ENCODE assay signal across 8 cellular contexts in genomic region chr14:94129758-94130414, GRCh38. TPM values are rescaled to one million over a fixed set of nuclear protein-coding genes. Genes with fewer than 3 reads are reported as not detected.
DNase-seq lines count a peak whose midpoint lies in the region; ATAC-seq and TF ChIP-seq lines count a peak whose summit lies in the region.

No MANE protein-coding gene starts in this region.

- no peaks in the 10 kb centered on the region for H3K36me3 Mint-ChIP-seq in activated T-helper 1 cell treated with anti-CD3 and anti-CD28 coated beads, Interleukin-12 subunit alpha, Interleukin-12 subunit beta, Interleukin-2, Interleukin-4 antibody, amounts not matched to agents 30 ng/mL and 10 ng/mL and 1 ng/mL, durations not matched to agents 14 hours and 24 hours and 36 hours (ENCODE audit: low read depth)
- H3K36me3 Mint-ChIP-seq in natural killer cell treated with Interleukin-12 subunit alpha and Interleukin-12 subunit beta and Interleukin-15 and Interleukin-18, amount 100 ng/mL, for 72 hours = no peaks in the 10 kb centered on the region

- H3K4me3 ChIP-seq in fibroblast of villous mesenchyme (ENCODE audit: low read depth, low read length) = peak overlapping the region; percentile 82

- ATAC-seq in natural killer cell treated with Interleukin-12 subunit alpha and Interleukin-12 subunit beta and Interleukin-15 and Interleukin-18, amount 100 ng/mL, for 72 hours = peak; percentile 43 to 55
- ATAC-seq in GM19455 (IDR thresholded peaks at IDR 0.05; ENCODE audit: unreplicated experiment) (no peak), HG03565 (IDR thresholded peaks at IDR 0.05; ENCODE audit: unreplicated experiment) (no peak)

- TF ChIP-seq CTCF in fibroblast of villous mesenchyme (IDR thresholded peaks at IDR 0.05; ENCODE audit: insufficient read depth, low read depth, low read length) = no peak

- H3K4me3 Mint-ChIP-seq in activated T-helper 1 cell treated with anti-CD3 and anti-CD28 coated beads, Interleukin-12 subunit alpha, Interleukin-12 subunit beta, Interleukin-2, Interleukin-4 antibody, amounts not matched to agents 30 ng/mL and 10 ng/mL and 1 ng/mL, durations not matched to agents 14 hours and 24 hours and 36 hours = peak overlapping the region; percentile 87
- H3K4me3 Mint-ChIP-seq in natural killer cell treated with Interleukin-12 subunit alpha and Interleukin-12 subunit beta and Interleukin-15 and Interleukin-18, amount 100 ng/mL, for 72 hours = peak overlapping the region; percentile 95

- peaks cover 2% of the 10 kb centered on the region for H3K9me3 Mint-ChIP-seq in activated T-helper 1 cell treated with anti-CD3 and anti-CD28 coated beads, Interleukin-12 subunit alpha, Interleukin-12 subunit beta, Interleukin-2, Interleukin-4 antibody, amounts not matched to agents 30 ng/mL and 10 ng/mL and 1 ng/mL, durations not matched to agents 14 hours and 24 hours and 36 hours
- H3K9me3 Mint-ChIP-seq in natural killer cell treated with Interleukin-12 subunit alpha and Interleukin-12 subunit beta and Interleukin-15 and Interleukin-18, amount 100 ng/mL, for 72 hours = no peaks in the 10 kb centered on the region

- H3K27me3 Mint-ChIP-seq in activated T-helper 1 cell treated with anti-CD3 and anti-CD28 coated beads, Interleukin-12 subunit alpha, Interleukin-12 subunit beta, Interleukin-2, Interleukin-4 antibody, amounts not matched to agents 30 ng/mL and 10 ng/mL and 1 ng/mL, durations not matched to agents 14 hours and 24 hours and 36 hours (ENCODE audit: insufficient read depth) = peaks cover 21% of the 10 kb centered on the region
- peaks cover under 1 to 7% of the 10 kb centered on the region in 2 donors for H3K27me3 Mint-ChIP-seq in natural killer cell treated with Interleukin-12 subunit alpha and Interleukin-12 subunit beta and Interleukin-15 and Interleukin-18, amount 100 ng/mL, for 72 hours

- H3K27ac Mint-ChIP-seq in activated T-helper 1 cell treated with anti-CD3 and anti-CD28 coated beads, Interleukin-12 subunit alpha, Interleukin-12 subunit beta, Interleukin-2, Interleukin-4 antibody, amounts not matched to agents 30 ng/mL and 10 ng/mL and 1 ng/mL, durations not matched to agents 14 hours and 24 hours and 36 hours = peak overlapping the region; percentile 18
- H3K27ac Mint-ChIP-seq in natural killer cell treated with Interleukin-12 subunit alpha and Interleukin-12 subunit beta and Interleukin-15 and Interleukin-18, amount 100 ng/mL, for 72 hours = peak overlapping the region; percentile 69 to 76

- peaks cover 26% of the 10 kb centered on the region for H3K4me1 Mint-ChIP-seq in activated T-helper 1 cell treated with anti-CD3 and anti-CD28 coated beads, Interleukin-12 subunit alpha, Interleukin-12 subunit beta, Interleukin-2, Interleukin-4 antibody, amounts not matched to agents 30 ng/mL and 10 ng/mL and 1 ng/mL, durations not matched to agents 14 hours and 24 hours and 36 hours (ENCODE audit: low read depth)
- peaks cover 17 to 25% of the 10 kb centered on the region in 2 donors for H3K4me1 Mint-ChIP-seq in natural killer cell treated with Interleukin-12 subunit alpha and Interleukin-12 subunit beta and Interleukin-15 and Interleukin-18, amount 100 ng/mL, for 72 hours (ENCODE audit: low read depth in 2 of 2)

- peak; percentile 13 for DNase-seq in activated naive CD4-positive, alpha-beta T cell treated with Interleukin-2 at 50 U/mL for 16 hours
- no peak for DNase-seq in activated naive CD4-positive, alpha-beta T cell treated with anti-CD3 and anti-CD28 coated beads, Interleukin-2, amount 50 U/mL, for 16 hours
- DNase-seq in NCI-H345 treated with DMSO at 0.1 percent for 48 hours (lab: John Stamatoyannopoulos, UW; ENCODE audit: unreplicated experiment) (peak; percentile 58), fibroblast of villous mesenchyme (ENCODE audit: low read depth) (peak; percentile 37)
- DNase-seq in activated T-helper 1 cell treated with anti-CD3 and anti-CD28 coated beads, Interleukin-12 subunit alpha, Interleukin-12 subunit beta, Interleukin-2, Interleukin-4 antibody, amounts not matched to agents 30 ng/mL and 10 ng/mL and 1 ng/mL, durations not matched to agents 14 hours and 24 hours and 36 hours (ENCODE audit: low spot score) = peak; percentile 32
- DNase-seq in natural killer cell treated with Interleukin-12 subunit alpha and Interleukin-12 subunit beta and Interleukin-15 and Interleukin-18, amount 100 ng/mL, for 72 hours (ENCODE audit: low spot score) = no peak

- intact Hi-C loops in activated T-helper 1 cell treated with anti-CD3 and anti-CD28 coated beads, Interleukin-12 subunit alpha, Interleukin-12 subunit beta, Interleukin-2, Interleukin-4 antibody, amounts not matched to agents 30 ng/mL and 10 ng/mL and 1 ng/mL, durations not matched to agents 14 hours and 24 hours and 36 hours (cut with micrococcal nuclease) = loop anchor here (1.0 to 5.0 kb wide), 4 partner anchors 44 to 177 kb away; partner anchors contain the start of genes DDX24, IFI27L1, OTUB2 and PPP4R4

RNA-seq across cellular contexts. Expression of gene IFI27L2, which starts 0.5 kb away (rescaled TPM):
- total RNA-seq in activated T-helper 1 cell treated with anti-CD3 and anti-CD28 coated beads, Interleukin-12 subunit alpha, Interleukin-12 subunit beta, Interleukin-2, Interleukin-4 antibody, amounts not matched to agents 30 ng/mL and 10 ng/mL and 1 ng/mL, durations not matched to agents 14 hours and 24 hours and 36 hours = 33.5 and 36.1 TPM in 2 replicates
- total RNA-seq in fibroblast of villous mesenchyme = 94.1 and 102 TPM in 2 replicates
- 10 to 100 TPM; 61.3 to 73.8 TPM for total RNA-seq in natural killer cell treated with Interleukin-12 subunit alpha and Interleukin-12 subunit beta and Interleukin-15 and Interleukin-18, amount 100 ng/mL, for 72 hours

RNA-seq across cellular contexts. Expression of gene IFI27, which starts 19.4 kb away (rescaled TPM):
- total RNA-seq in activated T-helper 1 cell treated with anti-CD3 and anti-CD28 coated beads, Interleukin-12 subunit alpha, Interleukin-12 subunit beta, Interleukin-2, Interleukin-4 antibody, amounts not matched to agents 30 ng/mL and 10 ng/mL and 1 ng/mL, durations not matched to agents 14 hours and 24 hours and 36 hours = 37.0 and 42.2 TPM in 2 replicates
- total RNA-seq in fibroblast of villous mesenchyme = 51.4 and 103 TPM in 2 replicates
- total RNA-seq in natural killer cell treated with Interleukin-12 subunit alpha and Interleukin-12 subunit beta and Interleukin-15 and Interleukin-18, amount 100 ng/mL, for 72 hours = 1 to 10 TPM; 1.5 to 1.7 TPM

RNA-seq across cellular contexts. Expression of gene PPP4R4, which starts 44.2 kb away (rescaled TPM):
- 2.2 and 2.4 TPM in 2 replicates for total RNA-seq in activated T-helper 1 cell treated with anti-CD3 and anti-CD28 coated beads, Interleukin-12 subunit alpha, Interleukin-12 subunit beta, Interleukin-2, Interleukin-4 antibody, amounts not matched to agents 30 ng/mL and 10 ng/mL and 1 ng/mL, durations not matched to agents 14 hours and 24 hours and 36 hours
- under 0.01 and 0.43 TPM in 2 replicates for total RNA-seq in fibroblast of villous mesenchyme
- total RNA-seq in natural killer cell treated with Interleukin-12 subunit alpha and Interleukin-12 subunit beta and Interleukin-15 and Interleukin-18, amount 100 ng/mL, for 72 hours = under 1 TPM in 1 of 2 donors, not detected in 1; 0.73 TPM

RNA-seq across cellular contexts. Expression of gene IFI27L1, which starts 48.8 kb away (rescaled TPM):
- 22.0 and 22.7 TPM in 2 replicates for total RNA-seq in activated T-helper 1 cell treated with anti-CD3 and anti-CD28 coated beads, Interleukin-12 subunit alpha, Interleukin-12 subunit beta, Interleukin-2, Interleukin-4 antibody, amounts not matched to agents 30 ng/mL and 10 ng/mL and 1 ng/mL, durations not matched to agents 14 hours and 24 hours and 36 hours
- 9.9 and 15.8 TPM in 2 replicates for total RNA-seq in fibroblast of villous mesenchyme
- 10 to 100 TPM; 22.9 to 23.0 TPM for total RNA-seq in natural killer cell treated with Interleukin-12 subunit alpha and Interleukin-12 subunit beta and Interleukin-15 and Interleukin-18, amount 100 ng/mL, for 72 hours

RNA-seq across cellular contexts. Expression of gene DDX24, which starts 48.9 kb away (rescaled TPM):
- total RNA-seq in activated T-helper 1 cell treated with anti-CD3 and anti-CD28 coated beads, Interleukin-12 subunit alpha, Interleukin-12 subunit beta, Interleukin-2, Interleukin-4 antibody, amounts not matched to agents 30 ng/mL and 10 ng/mL and 1 ng/mL, durations not matched to agents 14 hours and 24 hours and 36 hours = 252 and 271 TPM in 2 replicates
- 92.1 and 128 TPM in 2 replicates for total RNA-seq in fibroblast of villous mesenchyme
- total RNA-seq in natural killer cell treated with Interleukin-12 subunit alpha and Interleukin-12 subunit beta and Interleukin-15 and Interleukin-18, amount 100 ng/mL, for 72 hours = 100 to 1,000 TPM; 168 to 241 TPM

Comparison
In these comparisons a context has a peak if more than half of its experiments do, and no peak if none do; other contexts are left out.
1. DNase-seq: peak in activated naive CD4-positive, alpha-beta T cell treated with Interleukin-2 at 50 U/mL for 16 hours (single experiment), NCI-H345 treated with DMSO at 0.1 percent for 48 hours (single experiment), activated T-helper 1 cell treated with anti-CD3 and anti-CD28 coated beads, Interleukin-12 subunit alpha, Interleukin-12 subunit beta, Interleukin-2, Interleukin-4 antibody, amounts not matched to agents 30 ng/mL and 10 ng/mL and 1 ng/mL, durations not matched to agents 14 hours and 24 hours and 36 hours (single experiment) and fibroblast of villous mesenchyme (single experiment); none in activated naive CD4-positive, alpha-beta T cell treated with anti-CD3 and anti-CD28 coated beads, Interleukin-2, amount 50 U/mL, for 16 hours (single experiment) and natural killer cell treated with Interleukin-12 subunit alpha and Interleukin-12 subunit beta and Interleukin-15 and Interleukin-18, amount 100 ng/mL, for 72 hours (single experiment).
2. ATAC-seq: peak in natural killer cell treated with Interleukin-12 subunit alpha and Interleukin-12 subunit beta and Interleukin-15 and Interleukin-18, amount 100 ng/mL, for 72 hours (2 of 2); none in GM19455 (single experiment) and HG03565 (single experiment).
3. RNA of gene IFI27, which starts 19.4 kb away (total RNA-seq): 51.4 to 103 TPM in fibroblast of villous mesenchyme and 37.0 to 42.2 TPM in activated T-helper 1 cell treated with anti-CD3 and anti-CD28 coated beads, Interleukin-12 subunit alpha, Interleukin-12 subunit beta, Interleukin-2, Interleukin-4 antibody, amounts not matched to agents 30 ng/mL and 10 ng/mL and 1 ng/mL, durations not matched to agents 14 hours and 24 hours and 36 hours; 1.5 to 1.7 TPM in natural killer cell treated with Interleukin-12 subunit alpha and Interleukin-12 subunit beta and Interleukin-15 and Interleukin-18, amount 100 ng/mL, for 72 hours; every median in the first group is over 10 times any median in the second.